ENCODE assay signal across 1 cellular context in genomic region chr19:1935484-1936208, GRCh38.
TF ChIP-seq lines count a peak whose summit lies in the region.

No MANE protein-coding gene starts in this region.

TF ChIP-seq in K562, 482 proteins besides CTCF, POLR2A, EP300 and RAD21 (continued from another document and continues in another):
- TF ChIP-seq, protein P1, sequence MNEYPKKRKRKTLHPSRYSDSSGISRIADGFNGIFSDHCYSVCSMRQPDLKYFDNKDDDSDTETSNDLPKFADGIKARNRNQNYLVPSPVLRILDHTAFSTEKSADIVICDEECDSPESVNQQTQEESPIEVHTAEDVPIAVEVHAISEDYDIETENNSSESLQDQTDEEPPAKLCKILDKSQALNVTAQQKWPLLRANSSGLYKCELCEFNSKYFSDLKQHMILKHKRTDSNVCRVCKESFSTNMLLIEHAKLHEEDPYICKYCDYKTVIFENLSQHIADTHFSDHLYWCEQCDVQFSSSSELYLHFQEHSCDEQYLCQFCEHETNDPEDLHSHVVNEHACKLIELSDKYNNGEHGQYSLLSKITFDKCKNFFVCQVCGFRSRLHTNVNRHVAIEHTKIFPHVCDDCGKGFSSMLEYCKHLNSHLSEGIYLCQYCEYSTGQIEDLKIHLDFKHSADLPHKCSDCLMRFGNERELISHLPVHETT (CRISPR knock-in tag; conservative IDR thresholded peaks at IDR 0.05 in 1 of 2, IDR thresholded peaks at IDR 0.05 in 1 of 2): no peak
- TF ChIP-seq XRCC4 (IDR thresholded peaks at IDR 0.05; ENCODE audit: extremely low read depth, insufficient read depth, insufficient read length) (no peak), NRF1 (conservative IDR thresholded peaks at IDR 0.05 in 1 of 2, IDR thresholded peaks at IDR 0.05 in 1 of 2) (no peak), SIN3B (IDR thresholded peaks at IDR 0.05; ENCODE audit: low read depth) (no peak), XRCC3 (IDR thresholded peaks at IDR 0.05) (no peak), SRSF1 (IDR thresholded peaks at IDR 0.05; ENCODE audit: low read depth, low read length) (no peak), ZNF586 (CRISPR knock-in tag; conservative IDR thresholded peaks at IDR 0.05) (no peak), ZNF512 (tag; IDR thresholded peaks at IDR 0.05) (no peak), NFE2 (IDR thresholded peaks at IDR 0.05; ENCODE audit: low read depth) (0 out of 2 replicates have a peak, but pooled peaks have one; percentile 20), MED1 (CRISPR knock-in tag; IDR thresholded peaks at IDR 0.05; ENCODE audit: borderline replicate concordance) (no peak), ZFPM2 (CRISPR knock-in tag; IDR thresholded peaks at IDR 0.05) (no peak), ERF (CRISPR knock-in tag; IDR thresholded peaks at IDR 0.05) (no peak), POLR2B (IDR thresholded peaks at IDR 0.05; ENCODE audit: low read depth, partially characterized antibody) (no peak), EP400 (IDR thresholded peaks at IDR 0.05) (peak; percentile 31; the same call in 1 of the 2 replicates), TCFL5 (CRISPR knock-in tag; conservative IDR thresholded peaks at IDR 0.05) (no peak), NFIC (IDR thresholded peaks at IDR 0.05) (peak; percentile 37; the same call in 1 of the 2 replicates), ZC3H8 (IDR thresholded peaks at IDR 0.05) (no peak), SMARCA4 (IDR thresholded peaks at IDR 0.05) (0 out of 2 replicates have a peak, but pooled peaks have one; percentile 30), BACH1 (tag; IDR thresholded peaks at IDR 0.05) (no peak), PBX2 (CRISPR knock-in tag; IDR thresholded peaks at IDR 0.05; ENCODE audit: low read depth) (no peak), PBX2 (tag; conservative IDR thresholded peaks at IDR 0.05; ENCODE audit: low read depth) (no peak), ZNF175 (CRISPR knock-in tag; IDR thresholded peaks at IDR 0.05; ENCODE audit: low read depth) (no peak), MLLT1 (IDR thresholded peaks at IDR 0.05) (peak in 1 of 2 experiments; percentile 99; a peak in 2 of 4 replicates), ARID2 (IDR thresholded peaks at IDR 0.05) (no peak), DPF2 (IDR thresholded peaks at IDR 0.05) (peak; percentile 60), GABPB2 (CRISPR knock-in tag; conservative IDR thresholded peaks at IDR 0.05) (no peak), BRD4 (IDR thresholded peaks at IDR 0.05) (no peak), HCFC1 (IDR thresholded peaks at IDR 0.05; ENCODE audit: low read depth, low read length) (peak; percentile 41; the same call in 1 of the 2 replicates), TOE1 (IDR thresholded peaks at IDR 0.05; ENCODE audit: borderline replicate concordance) (0 out of 2 replicates have a peak, but pooled peaks have one; percentile 25), TOE1 (CRISPR knock-in tag; IDR thresholded peaks at IDR 0.05; ENCODE audit: borderline replicate concordance, low read depth) (no peak), ZNF444 (CRISPR knock-in tag; IDR thresholded peaks at IDR 0.05) (no peak), NFE2L1 (tag; IDR thresholded peaks at IDR 0.05; ENCODE audit: borderline replicate concordance, low read depth) (no peak), MTA3 (IDR thresholded peaks at IDR 0.05; ENCODE audit: borderline replicate concordance) (0 out of 2 replicates have a peak, but pooled peaks have one; percentile 55), CBFA2T2 (conservative IDR thresholded peaks at IDR 0.05) (no peak), TRIM24 (IDR thresholded peaks at IDR 0.05) (peak; percentile 31 to 84; a peak in 3 of 4 replicates), YY1 (IDR thresholded peaks at IDR 0.05; ENCODE audit: borderline replicate concordance in 1 of 3, control insufficient read depth in 1 of 3, extremely low read depth in 1 of 3, insufficient read depth in 3 of 3, insufficient read length in 1 of 3, insufficient replicate concordance in 2 of 3, low read depth in 1 of 3, low read length in 2 of 3) (no peak), ZNF263 (CRISPR knock-in tag; IDR thresholded peaks at IDR 0.05; ENCODE audit: borderline replicate concordance) (no peak), SMAD4 (CRISPR knock-in tag; conservative IDR thresholded peaks at IDR 0.05) (no peak), TAF1 (IDR thresholded peaks at IDR 0.05; ENCODE audit: control insufficient read depth, extremely low read depth, insufficient read depth, low read length, severe bottlenecking) (no peak), ARID1B (IDR thresholded peaks at IDR 0.05) (no peak), CHD1 (IDR thresholded peaks at IDR 0.05; ENCODE audit: low read length) (no peak), PML (IDR thresholded peaks at IDR 0.05; ENCODE audit: low read length) (no peak), ZNF224 (CRISPR knock-in tag; IDR thresholded peaks at IDR 0.05) (no peak), EHMT2 (IDR thresholded peaks at IDR 0.05) (no peak; the same call in 1 of the 2 replicates), RBM25 (IDR thresholded peaks at IDR 0.05; ENCODE audit: low read depth, low read length, severe bottlenecking) (peak; percentile 66), ZBED1 (IDR thresholded peaks at IDR 0.05) (no peak), RAD51 (IDR thresholded peaks at IDR 0.05; ENCODE audit: borderline replicate concordance, low read depth) (no peak)
- TF ChIP-seq, protein P2, sequence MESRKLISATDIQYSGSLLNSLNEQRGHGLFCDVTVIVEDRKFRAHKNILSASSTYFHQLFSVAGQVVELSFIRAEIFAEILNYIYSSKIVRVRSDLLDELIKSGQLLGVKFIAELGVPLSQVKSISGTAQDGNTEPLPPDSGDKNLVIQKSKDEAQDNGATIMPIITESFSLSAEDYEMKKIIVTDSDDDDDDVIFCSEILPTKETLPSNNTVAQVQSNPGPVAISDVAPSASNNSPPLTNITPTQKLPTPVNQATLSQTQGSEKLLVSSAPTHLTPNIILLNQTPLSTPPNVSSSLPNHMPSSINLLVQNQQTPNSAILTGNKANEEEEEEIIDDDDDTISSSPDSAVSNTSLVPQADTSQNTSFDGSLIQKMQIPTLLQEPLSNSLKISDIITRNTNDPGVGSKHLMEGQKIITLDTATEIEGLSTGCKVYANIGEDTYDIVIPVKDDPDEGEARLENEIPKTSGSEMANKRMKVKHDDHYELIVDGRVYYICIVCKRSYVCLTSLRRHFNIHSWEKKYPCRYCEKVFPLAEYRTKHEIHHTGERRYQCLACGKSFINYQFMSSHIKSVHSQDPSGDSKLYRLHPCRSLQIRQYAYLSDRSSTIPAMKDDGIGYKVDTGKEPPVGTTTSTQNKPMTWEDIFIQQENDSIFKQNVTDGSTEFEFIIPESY (CRISPR knock-in tag; IDR thresholded peaks at IDR 0.05): peak; percentile 64; the same call in 1 of the 2 replicates
- TF ChIP-seq, protein P3, sequence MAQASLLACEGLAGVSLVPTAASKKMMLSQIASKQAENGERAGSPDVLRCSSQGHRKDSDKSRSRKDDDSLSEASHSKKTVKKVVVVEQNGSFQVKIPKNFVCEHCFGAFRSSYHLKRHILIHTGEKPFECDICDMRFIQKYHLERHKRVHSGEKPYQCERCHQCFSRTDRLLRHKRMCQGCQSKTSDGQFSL (CRISPR knock-in tag; IDR thresholded peaks at IDR 0.05): 0 out of 2 replicates have a peak, but pooled peaks have one; percentile 39
- TF ChIP-seq, protein P3 (tag; IDR thresholded peaks at IDR 0.05): no peak
- TF ChIP-seq, protein P4, sequence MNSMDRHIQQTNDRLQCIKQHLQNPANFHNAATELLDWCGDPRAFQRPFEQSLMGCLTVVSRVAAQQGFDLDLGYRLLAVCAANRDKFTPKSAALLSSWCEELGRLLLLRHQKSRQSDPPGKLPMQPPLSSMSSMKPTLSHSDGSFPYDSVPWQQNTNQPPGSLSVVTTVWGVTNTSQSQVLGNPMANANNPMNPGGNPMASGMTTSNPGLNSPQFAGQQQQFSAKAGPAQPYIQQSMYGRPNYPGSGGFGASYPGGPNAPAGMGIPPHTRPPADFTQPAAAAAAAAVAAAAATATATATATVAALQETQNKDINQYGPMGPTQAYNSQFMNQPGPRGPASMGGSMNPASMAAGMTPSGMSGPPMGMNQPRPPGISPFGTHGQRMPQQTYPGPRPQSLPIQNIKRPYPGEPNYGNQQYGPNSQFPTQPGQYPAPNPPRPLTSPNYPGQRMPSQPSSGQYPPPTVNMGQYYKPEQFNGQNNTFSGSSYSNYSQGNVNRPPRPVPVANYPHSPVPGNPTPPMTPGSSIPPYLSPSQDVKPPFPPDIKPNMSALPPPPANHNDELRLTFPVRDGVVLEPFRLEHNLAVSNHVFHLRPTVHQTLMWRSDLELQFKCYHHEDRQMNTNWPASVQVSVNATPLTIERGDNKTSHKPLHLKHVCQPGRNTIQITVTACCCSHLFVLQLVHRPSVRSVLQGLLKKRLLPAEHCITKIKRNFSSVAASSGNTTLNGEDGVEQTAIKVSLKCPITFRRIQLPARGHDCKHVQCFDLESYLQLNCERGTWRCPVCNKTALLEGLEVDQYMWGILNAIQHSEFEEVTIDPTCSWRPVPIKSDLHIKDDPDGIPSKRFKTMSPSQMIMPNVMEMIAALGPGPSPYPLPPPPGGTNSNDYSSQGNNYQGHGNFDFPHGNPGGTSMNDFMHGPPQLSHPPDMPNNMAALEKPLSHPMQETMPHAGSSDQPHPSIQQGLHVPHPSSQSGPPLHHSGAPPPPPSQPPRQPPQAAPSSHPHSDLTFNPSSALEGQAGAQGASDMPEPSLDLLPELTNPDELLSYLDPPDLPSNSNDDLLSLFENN (IDR thresholded peaks at IDR 0.05; ENCODE audit: low read depth in 2 of 2, low read length in 2 of 2): peak in 1 of 2 experiments; percentile 88; a peak in 2 of 4 replicates
- TF ChIP-seq, protein P5, sequence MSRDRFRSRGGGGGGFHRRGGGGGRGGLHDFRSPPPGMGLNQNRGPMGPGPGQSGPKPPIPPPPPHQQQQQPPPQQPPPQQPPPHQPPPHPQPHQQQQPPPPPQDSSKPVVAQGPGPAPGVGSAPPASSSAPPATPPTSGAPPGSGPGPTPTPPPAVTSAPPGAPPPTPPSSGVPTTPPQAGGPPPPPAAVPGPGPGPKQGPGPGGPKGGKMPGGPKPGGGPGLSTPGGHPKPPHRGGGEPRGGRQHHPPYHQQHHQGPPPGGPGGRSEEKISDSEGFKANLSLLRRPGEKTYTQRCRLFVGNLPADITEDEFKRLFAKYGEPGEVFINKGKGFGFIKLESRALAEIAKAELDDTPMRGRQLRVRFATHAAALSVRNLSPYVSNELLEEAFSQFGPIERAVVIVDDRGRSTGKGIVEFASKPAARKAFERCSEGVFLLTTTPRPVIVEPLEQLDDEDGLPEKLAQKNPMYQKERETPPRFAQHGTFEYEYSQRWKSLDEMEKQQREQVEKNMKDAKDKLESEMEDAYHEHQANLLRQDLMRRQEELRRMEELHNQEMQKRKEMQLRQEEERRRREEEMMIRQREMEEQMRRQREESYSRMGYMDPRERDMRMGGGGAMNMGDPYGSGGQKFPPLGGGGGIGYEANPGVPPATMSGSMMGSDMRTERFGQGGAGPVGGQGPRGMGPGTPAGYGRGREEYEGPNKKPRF (IDR thresholded peaks at IDR 0.05; ENCODE audit: low read depth, low read length): no peak
